8 cellular contexts compared by ENCODE assay signal in genomic region chr9:126705311-126705766, GRCh38.
DNase-seq lines count a peak whose midpoint lies in the region; ATAC-seq and TF ChIP-seq lines count a peak whose summit lies in the region.

No MANE protein-coding gene starts in this region.

- H3K36me3 ChIP-seq in effector memory CD4-positive, alpha-beta T cell (ENCODE audit: control insufficient read depth, insufficient read depth, low read length) = no peaks in the 10 kb centered on the region
- H3K36me3 ChIP-seq in mucosa of descending colon (ENCODE audit: low read depth) = no peaks in the 10 kb centered on the region

- H3K9me3 ChIP-seq in effector memory CD4-positive, alpha-beta T cell (ENCODE audit: control insufficient read depth, low read length) = no peaks in the 10 kb centered on the region
- H3K9me3 ChIP-seq in mucosa of descending colon = no peaks in the 10 kb centered on the region

- H3K4me3 ChIP-seq in effector memory CD4-positive, alpha-beta T cell (ENCODE audit: insufficient read depth, low read depth, low read length, poor library complexity, severe bottlenecking) = peak overlapping the region; percentile 9
- H3K4me3 ChIP-seq in mucosa of descending colon = no peak overlapping the region

- peak; percentile 85 for TF ChIP-seq CTCF in mucosa of descending colon (IDR thresholded peaks at IDR 0.05)

- H3K4me1 ChIP-seq in effector memory CD4-positive, alpha-beta T cell (ENCODE audit: control insufficient read depth, insufficient read depth, low read length, poor library complexity, severe bottlenecking) = peaks cover 14% of the 10 kb centered on the region
- no peaks in the 10 kb centered on the region for H3K4me1 ChIP-seq in mucosa of descending colon (ENCODE audit: low read depth)

- ATAC-seq in HG03175 (IDR thresholded peaks at IDR 0.05; ENCODE audit: unreplicated experiment) (peak; percentile 52), mucosa of descending colon (peak; percentile 80), GM19452 (IDR thresholded peaks at IDR 0.05; ENCODE audit: unreplicated experiment) (no peak)

- intact Hi-C loops in mucosa of descending colon (cut with DNase I, micrococcal nuclease) = loop anchor here (2.0 to 5.0 kb wide), 2 partner anchors 75 to 77 kb away; no protein-coding TSS in a partner anchor

- DNase-seq in COLO668 (lab: John Stamatoyannopoulos, UW; ENCODE audit: unreplicated experiment) (peak; percentile 68), mucosa of descending colon (peak; percentile 74 to 85 (median 82))
- DNase-seq in NK-92 treated with Interleukin-12 subunit alpha and Interleukin-12 subunit beta, amount 100 ng/mL, for 24 hours (lab: John Stamatoyannopoulos, UW) = peak; percentile 29
- DNase-seq in activated CD8-positive, alpha-beta memory T cell treated with anti-CD3 and anti-CD28 coated beads for 48 hours (ENCODE audit: low read depth in 2 of 3, low spot score in 2 of 3) = peak; percentile 57 to 88 (median 81)
- peak; percentile 64 to 79 (median 68) for DNase-seq in effector memory CD4-positive, alpha-beta T cell
- DNase-seq in stimulated activated CD8-positive, alpha-beta memory T cell treated with anti-CD3 and anti-CD28 coated beads, Interleukin-4, amount 100 ng/mL, for 24 hours (ENCODE audit: low read depth) = peak; percentile 76

- H3K27me3 ChIP-seq in effector memory CD4-positive, alpha-beta T cell (replicated peaks; ENCODE audit: control insufficient read depth, insufficient read depth, low read length, poor library complexity, severe bottlenecking) = peaks cover 5% of the 10 kb centered on the region

- no peak overlapping the region for H3K27ac ChIP-seq in effector memory CD4-positive, alpha-beta T cell (ENCODE audit: insufficient read depth, low read length, poor library complexity, severe bottlenecking)

Comparison
In these comparisons a context has a peak if more than half of its experiments do, and no peak if none do; other contexts are left out.
1. DNase-seq: peak in every context shown above with its lines; median percentile 82 in mucosa of descending colon; 81 in activated CD8-positive, alpha-beta memory T cell treated with anti-CD3 and anti-CD28 coated beads for 48 hours; 76 in stimulated activated CD8-positive, alpha-beta memory T cell treated with anti-CD3 and anti-CD28 coated beads, Interleukin-4, amount 100 ng/mL, for 24 hours; 68 in COLO668; 68 in effector memory CD4-positive, alpha-beta T cell; 29 in NK-92 treated with Interleukin-12 subunit alpha and Interleukin-12 subunit beta, amount 100 ng/mL, for 24 hours.